In the genomic region with DNA sequence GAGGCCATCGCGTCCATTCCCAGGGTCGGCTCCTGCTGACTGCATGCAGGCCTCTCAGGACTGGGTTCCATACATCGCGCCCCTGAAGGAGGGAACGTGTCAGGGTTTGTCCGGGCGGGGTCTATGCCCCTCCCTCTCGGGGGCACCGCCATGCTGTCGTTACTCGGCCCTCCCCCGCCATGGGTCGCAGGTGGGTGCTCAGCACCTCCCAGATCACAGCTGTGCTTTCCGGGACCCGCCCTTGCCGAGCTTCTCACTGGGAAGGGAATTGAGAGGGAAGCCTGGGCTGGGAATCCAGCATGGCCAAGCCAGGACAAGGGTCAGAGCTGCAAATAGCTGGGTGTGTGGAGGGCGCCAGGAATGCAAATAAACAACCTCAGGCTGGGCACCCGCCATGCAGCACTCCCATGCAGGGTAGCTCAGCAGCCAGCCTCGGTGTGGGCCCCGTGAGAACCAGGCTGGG, we compare ENCODE assay signal across 28 cellular contexts. TPM values are rescaled to one million over a fixed set of nuclear protein-coding genes. Genes with fewer than 3 reads are reported as not detected.
DNase-seq lines count a peak whose midpoint lies in the region; ATAC-seq, FAIRE-seq and TF ChIP-seq lines count a peak whose summit lies in the region.
"Had no signal": no experiment of that assay in that cellular context is flagged by ENCODE, and none has a peak within 500 bp of the region (broad histone marks: within the 10 kb centered on the region; RNA-seq: fewer than 3 reads in every experiment).

Gene FRMD1 (minus strand): TSS at position 270 of the 463 bp plus-strand sequence. CDS start 118 bp downstream, at position 152.

- no peaks in the 10 kb centered on the region for H3K79me2 ChIP-seq in H1 (ENCODE audit: control insufficient read depth in 1 of 2, insufficient read depth in 2 of 2, low read length in 2 of 2)

- peak within 1 kb of the TSS; percentile 35 for H4K8ac ChIP-seq in H1 (ENCODE audit: extremely low read depth, insufficient read depth, low read length)

- peak; percentile 64 for DNase-seq in HuH-7.5 (ENCODE audit: low spot score)
- no peak for DNase-seq in H1 (ENCODE audit: low read depth in 1 of 2, low spot score in 2 of 2)
- peak; percentile 51 for DNase-seq in mucosa of gallbladder (ENCODE audit: low spot score)
- DNase-seq in NCI-H187 treated with DMSO at 0.1 percent for 48 hours (lab: John Stamatoyannopoulos, UW): no peak
- DNase-seq in uterus: no peak
- DNase-seq: activated CD4-positive, alpha-beta T cell treated with anti-CD3 and anti-CD28 coated beads, Interleukin-2, amount 10 ng/mL, durations not matched to agents 7 days and 5 days; activated T-cell treated with anti-CD3 and anti-CD28 coated beads, Interleukin-2, amount 50 U/mL, for 48 hours; C1 segment of cervical spinal cord; DND-41; dorsolateral prefrontal cortex; islet precursor cell; NCI-H1436; NCI-H2171; PC-9; SHP77 treated with DMSO at 0.1 percent for 48 hours; stimulated activated CD4-positive, alpha-beta T cell treated with anti-CD3 and anti-CD28 coated beads, Interleukin-12 subunit alpha, Interleukin-12 subunit beta, amount 100 ng/mL, for 4 hours; stimulated activated CD4-positive, alpha-beta T cell treated with anti-CD3 and anti-CD28 coated beads, Interleukin-4, amount 100 ng/mL, for 1 hour; substantia nigra; T1000 had no signal

- no peak within 1 kb of the TSS for H2AFZ ChIP-seq in H1 (ENCODE audit: low read length)
- H2AFZ ChIP-seq: PC-9 had no signal

- H4K20me1 ChIP-seq in H1 (replicated peaks in 1 of 2; ENCODE audit: control insufficient read depth in 1 of 2, insufficient read depth in 2 of 2, low read length in 2 of 2): peaks cover 0 to 6% of the 10 kb centered on the region in 2 experiments

- no peak within 1 kb of the TSS for H2BK120ac ChIP-seq in H1 (replicated peaks; ENCODE audit: low read depth, low read length)

- no peaks in the 10 kb centered on the region for H3K79me1 ChIP-seq in H1 (ENCODE audit: low read depth, low read length)

- POLR2A ChIA-PET in H1 (lab: Charles Lee; ENCODE audit: partially characterized antibody): no interaction called here

- no peak within 1 kb of the TSS for H3K4ac ChIP-seq in H1 (replicated peaks; ENCODE audit: insufficient read length, low read depth, low read length)

- WGBS in H1 (ENCODE audit: extremely low coverage in 1 of 2, insufficient coverage in 1 of 2, insufficient read length in 1 of 2, insufficient replicate concordance in 2 of 2, low coverage in 1 of 2, low lambda C conversion rate in 2 of 2, missing lambda C conversion rate in 1 of 2), 2 experiments: 88% methylated on average over 21 of the region's 21 CpGs; no CpG with 5 or more reads in 1 of the 2 experiments

- H3K36me3 ChIP-seq in H1 (ENCODE audit: control insufficient read depth in 2 of 4, insufficient read depth in 4 of 4, low read length in 3 of 4) (no peaks in the 10 kb centered on the region; a peak in 1 of 8 replicates), skeletal muscle tissue (ENCODE audit: control insufficient read depth in 3 of 3, insufficient read depth in 3 of 3, low read length in 3 of 3) (peaks cover 0 to 8% (median 0%) of the 10 kb centered on the region in 3 donors), uterus (no peaks in the 10 kb centered on the region)

- H3K4me1 ChIP-seq in H1 (replicated peaks in 1 of 4; ENCODE audit: control insufficient read depth in 3 of 4, insufficient read depth in 4 of 4, low read length in 3 of 4): peaks cover 0 to 7% (median 1%) of the 10 kb centered on the region in 4 experiments; a peak in 2 of 7 replicates
- H3K4me1 ChIP-seq in skeletal muscle tissue (ENCODE audit: control insufficient read depth in 3 of 3, insufficient read depth in 3 of 3, low read length in 3 of 3): peaks cover 8 to 17% (median 14%) of the 10 kb centered on the region in 3 donors
- H3K4me1 ChIP-seq in uterus: no peaks in the 10 kb centered on the region

- no peak for TF ChIP-seq EP300 in H1 (IDR thresholded peaks at IDR 0.05; ENCODE audit: borderline replicate concordance in 1 of 2, low read depth in 2 of 2, low read length in 2 of 2)

- no peak within 1 kb of the TSS for H2BK20ac ChIP-seq in H1 (ENCODE audit: low read length)

- no peak for TF ChIP-seq RAD21 in H1 (IDR thresholded peaks at IDR 0.05 in 1 of 2, conservative IDR thresholded peaks at IDR 0.05 in 1 of 2; ENCODE audit: low read depth in 2 of 2, low read length in 2 of 2)

- H3K4me2 ChIP-seq in H1 (ENCODE audit: insufficient read depth in 1 of 2, low read depth in 2 of 2, low read length in 2 of 2): no peak within 1 kb of the TSS
- H3K4me2 ChIP-seq: PC-9 had no signal

- no peak within 1 kb of the TSS for H3K23ac ChIP-seq in H1 (ENCODE audit: insufficient read length)

- CTCF ChIA-PET in H1 (lab: Charles Lee; ENCODE audit: partially characterized antibody): interaction anchor here (2.4 to 4.9 kb wide), 4 partner anchors 8 to 39 kb away, joined by 8 to 27 read pairs (median 11); no protein-coding TSS in a partner anchor

- no peak for FAIRE-seq in H1 (lab: Jason Lieb, UNC)
- FAIRE-seq: endothelial cell of umbilical vein had no signal

- H3K56ac ChIP-seq in H1 (replicated peaks; ENCODE audit: insufficient read length, low read depth, low read length): no peak within 1 kb of the TSS

- H3K9ac ChIP-seq in H1 (replicated peaks in 1 of 4; ENCODE audit: extremely low read depth in 1 of 4, low read depth in 3 of 4, low read length in 3 of 4): no peak within 1 kb of the TSS
- H3K9ac ChIP-seq in skeletal muscle tissue (ENCODE audit: low read depth in 1 of 3, low read length in 3 of 3): peak within 1 kb of the TSS; percentile 20 to 66 (median 48)

- H2BK12ac ChIP-seq in H1 (ENCODE audit: low read depth, low read length): no peak within 1 kb of the TSS

- no peak within 1 kb of the TSS for H3K27ac ChIP-seq in H1 (ENCODE audit: low read depth, low read length)
- no peak within 1 kb of the TSS for H3K27ac ChIP-seq in skeletal muscle tissue (ENCODE audit: low read depth, low read length)
- no peak within 1 kb of the TSS for H3K27ac ChIP-seq in uterus
- H3K27ac ChIP-seq: dorsolateral prefrontal cortex, PC-9 had no signal

- H2AK5ac ChIP-seq in H1 (ENCODE audit: low read depth, low read length): no peak within 1 kb of the TSS

- H4K91ac ChIP-seq in H1 (replicated peaks; ENCODE audit: insufficient read length, low read length): no peak within 1 kb of the TSS

- no peak within 1 kb of the TSS for H3K14ac ChIP-seq in H1 (ENCODE audit: insufficient read length)

- H2BK5ac ChIP-seq in H1 (ENCODE audit: low read depth, low read length): no peak within 1 kb of the TSS

- H3K23me2 ChIP-seq in H1 (ENCODE audit: low read depth, low read length): no peaks in the 10 kb centered on the region; the same call in 1 of the 2 replicates

- H2BK15ac ChIP-seq in H1 (ENCODE audit: low read length): no peak within 1 kb of the TSS

- ATAC-seq in HG02885 (IDR thresholded peaks at IDR 0.05; ENCODE audit: poor library complexity, unreplicated experiment): no peak
- no peak for ATAC-seq in GM19023 (IDR thresholded peaks at IDR 0.05; ENCODE audit: unreplicated experiment)
- ATAC-seq: HCT116 had no signal

- intact Hi-C loops in uterus (cut with DNase I; ENCODE audit: low total_unique reads): no loop called here

- TF ChIP-seq CTCF in H1 (IDR thresholded peaks at IDR 0.05; ENCODE audit: control extremely low read depth in 1 of 3, insufficient read depth in 1 of 3, low read depth in 1 of 3, low read length in 3 of 3) (no peak), uterus (IDR thresholded peaks at IDR 0.05) (no peak)

- H3K27me3 ChIP-seq in H1 (replicated peaks in 1 of 4; ENCODE audit: control insufficient read depth in 3 of 4, extremely low read depth in 1 of 4, insufficient read depth in 3 of 4, low read length in 3 of 4) (no peaks in the 10 kb centered on the region), skeletal muscle tissue (ENCODE audit: control insufficient read depth in 3 of 3, insufficient read depth in 3 of 3, low read length in 3 of 3) (peaks cover 0 to 3% (median 0%) of the 10 kb centered on the region in 3 donors), uterus (no peaks in the 10 kb centered on the region)

- H3K4me3 ChIP-seq in H1 (ENCODE audit: extremely low read depth in 1 of 4, insufficient read depth in 2 of 4, low read depth in 3 of 4, low read length in 4 of 4) (no peak within 1 kb of the TSS), skeletal muscle tissue (ENCODE audit: low read length in 3 of 3) (peak within 1 kb of the TSS in 2 of 3 donors; percentile 52), uterus (no peak within 1 kb of the TSS)
- H3K4me3 ChIP-seq: dorsolateral prefrontal cortex, PC-9 had no signal

- TF ChIP-seq POLR2A in H1 (IDR thresholded peaks at IDR 0.05; ENCODE audit: control extremely low read depth in 1 of 2, low read depth in 2 of 2, low read length in 2 of 2) (no peak), uterus (IDR thresholded peaks at IDR 0.05) (no peak)

- H4K5ac ChIP-seq in H1 (ENCODE audit: insufficient read length, low read depth, low read length): no peak within 1 kb of the TSS

- H3K18ac ChIP-seq in H1 (ENCODE audit: extremely low read depth, low read length): no peak within 1 kb of the TSS

- H3K9me3 ChIP-seq in H1 (ENCODE audit: insufficient read depth in 2 of 2, low read depth in 1 of 2, low read length in 1 of 2) (no peaks in the 10 kb centered on the region), skeletal muscle tissue (ENCODE audit: control insufficient read depth in 3 of 3, low read length in 3 of 3) (no peaks in the 10 kb centered on the region), uterus (no peaks in the 10 kb centered on the region)

TF ChIP-seq in H1, 55 proteins besides CTCF, POLR2A, EP300 and RAD21 (continues in another document):
- no peak for TF ChIP-seq POU5F1 (IDR thresholded peaks at IDR 0.05; ENCODE audit: low read depth, low read length)
- TF ChIP-seq NANOG (IDR thresholded peaks at IDR 0.05; ENCODE audit: insufficient read depth, low read depth, low read length, poor library complexity, severe bottlenecking): no peak
- TF ChIP-seq BCL11A (IDR thresholded peaks at IDR 0.05; ENCODE audit: low read depth in 2 of 2, low read length in 2 of 2): no peak
- TF ChIP-seq ATF3 (IDR thresholded peaks at IDR 0.05; ENCODE audit: insufficient read depth, low read depth, low read length): no peak
- TF ChIP-seq CHD2 (IDR thresholded peaks at IDR 0.05; ENCODE audit: low read length): no peak

RNA-seq across cellular contexts. Expression of gene FRMD1, which starts in this region (rescaled TPM):
- total RNA-seq in H1 (2021; fragmentation: NEBNext Ultra II Directional; extraction: Animal tissue kit (Norgen Biotek cat#: 25700)): not detected in 2 replicates
- 0.36 and 0.69 TPM in 2 replicates for polyA plus RNA-seq in H1 (2011; rRNA removed)
- polyA plus RNA-seq in H1 (2011; cell fraction: cytosol; rRNA removed): 0.34 TPM
- polyA plus RNA-seq in H1 (2011; cell fraction: nucleus; rRNA removed): 1.5 TPM
- polyA plus RNA-seq in H1 (2012, experiment 1 of 2): 0.21 to 0.45 TPM (median 0.37 TPM) in 4 replicates
- polyA plus RNA-seq in H1 (2012, experiment 2 of 2): 0.13 TPM
- 0.06 TPM for polyA plus RNA-seq in H1 (2013, experiment 1 of 2)
- polyA plus RNA-seq in H1 (2013, experiment 2 of 2): 0.07 TPM
- 0.22 and 0.24 TPM in 2 replicates for polyA minus RNA-seq in H1 (2011; rRNA and poly(A)+ RNA removed)
- not detected for polyA minus RNA-seq in H1 (2011; cell fraction: cytosol; rRNA and poly(A)+ RNA removed)
- polyA minus RNA-seq in H1 (2011; cell fraction: nucleus; rRNA and poly(A)+ RNA removed): 0.50 TPM
- total RNA-seq in mucosa of gallbladder (not detected), skeletal muscle tissue (not detected), uterus (1 to 10 TPM in 1 of 4 donors, not detected in 3; 1.0 TPM)
- total RNA-seq: activated CD4-positive, alpha-beta T cell treated with anti-CD3 and anti-CD28 coated beads, Interleukin-2, amount 10 ng/mL, durations not matched to agents 7 days and 5 days; endothelial cell of umbilical vein; HT1080; lung microvascular endothelial cell; PC-9; pulmonary artery endothelial cell had no signal
- polyA plus RNA-seq: AG04450, endothelial cell of umbilical vein had no signal

Comparison
In these comparisons a context has a peak if more than half of its experiments do, and no peak if none do; other contexts are left out.
1. Peak in DNase-seq in mucosa of gallbladder; RNA of the gene not detected or under 1 TPM.
2. H3K4me3 ChIP-seq: peak in skeletal muscle tissue (2 of 3); none in H1 (0 of 4) and uterus (0 of 2).
3. H3K9ac ChIP-seq: peak in skeletal muscle tissue (3 of 3); none in H1 (0 of 4).